8 cellular contexts compared by ENCODE assay signal in genomic region chr17:7686221-7687071, GRCh38.
A peak's percentile ranks its signal among the peaks of the same experiment; 100 is the strongest.
DNase-seq lines count a peak whose midpoint lies in the region; ATAC-seq lines count a peak whose summit lies in the region.

No MANE protein-coding gene starts in this region.

- H3K27ac ChIP-seq in ACC112 (ENCODE audit: low read depth, low read length): peak overlapping the region; percentile 98

- H2AFZ ChIP-seq in ACC112 (ENCODE audit: low read length, unreplicated experiment): peak overlapping the region; percentile 41

- H3K4me3 ChIP-seq in ACC112 (ENCODE audit: low read depth, low read length): peak overlapping the region; percentile 90

- DNase-seq in NCI-H2227 treated with DMSO at 0.1 percent for 48 hours (lab: John Stamatoyannopoulos, UW): peak; percentile 92
- DNase-seq in cerebellar cortex (ENCODE audit: low spot score): peak; percentile 88
- DNase-seq in kidney glomerular epithelial cell (lab: John Stamatoyannopoulos, UW): peak; percentile 90
- DNase-seq in stimulated activated CD4-positive, alpha-beta T cell treated with anti-CD3 and anti-CD28 coated beads, Interleukin-1b, Interleukin-23, amount 100 ng/mL, for 1 hour (ENCODE audit: low read depth in 2 of 2): peak; percentile 43 to 47

- H3K4me1 ChIP-seq in ACC112 (ENCODE audit: control insufficient read depth, insufficient read depth, low read length, unreplicated experiment): peaks cover 18% of the 10 kb centered on the region

- H3K27me3 ChIP-seq in ACC112 (ENCODE audit: insufficient read depth, low read length): no peaks in the 10 kb centered on the region

- H3K79me2 ChIP-seq in ACC112 (ENCODE audit: control insufficient read depth, insufficient read depth, low read length, unreplicated experiment): peaks cover 56% of the 10 kb centered on the region

- ATAC-seq in GM18867 (IDR thresholded peaks at IDR 0.05; ENCODE audit: unreplicated experiment): peak; percentile 46
- peak; percentile 39 for ATAC-seq in HG03108 (IDR thresholded peaks at IDR 0.05; ENCODE audit: unreplicated experiment)
- peak; percentile 37 to 42 for ATAC-seq in activated CD4-positive, CD25-positive, alpha-beta regulatory T cell treated with anti-CD3 and anti-CD28 coated beads, Interleukin-2, amount 50 U/mL, for 24 hours

- H3K36me3 ChIP-seq in ACC112 (ENCODE audit: insufficient read depth, low read length): peaks cover 6% of the 10 kb centered on the region; the same call in 1 of the 2 replicates

Comparison
In these comparisons a context has a peak if more than half of its experiments do, and no peak if none do; other contexts are left out.
1. Peak in every context shown above with its lines: DNase-seq, ATAC-seq, H3K4me3 ChIP-seq and H3K27ac ChIP-seq.